Comparison of ENCODE assay signal across 2 cellular contexts in the genomic region with DNA sequence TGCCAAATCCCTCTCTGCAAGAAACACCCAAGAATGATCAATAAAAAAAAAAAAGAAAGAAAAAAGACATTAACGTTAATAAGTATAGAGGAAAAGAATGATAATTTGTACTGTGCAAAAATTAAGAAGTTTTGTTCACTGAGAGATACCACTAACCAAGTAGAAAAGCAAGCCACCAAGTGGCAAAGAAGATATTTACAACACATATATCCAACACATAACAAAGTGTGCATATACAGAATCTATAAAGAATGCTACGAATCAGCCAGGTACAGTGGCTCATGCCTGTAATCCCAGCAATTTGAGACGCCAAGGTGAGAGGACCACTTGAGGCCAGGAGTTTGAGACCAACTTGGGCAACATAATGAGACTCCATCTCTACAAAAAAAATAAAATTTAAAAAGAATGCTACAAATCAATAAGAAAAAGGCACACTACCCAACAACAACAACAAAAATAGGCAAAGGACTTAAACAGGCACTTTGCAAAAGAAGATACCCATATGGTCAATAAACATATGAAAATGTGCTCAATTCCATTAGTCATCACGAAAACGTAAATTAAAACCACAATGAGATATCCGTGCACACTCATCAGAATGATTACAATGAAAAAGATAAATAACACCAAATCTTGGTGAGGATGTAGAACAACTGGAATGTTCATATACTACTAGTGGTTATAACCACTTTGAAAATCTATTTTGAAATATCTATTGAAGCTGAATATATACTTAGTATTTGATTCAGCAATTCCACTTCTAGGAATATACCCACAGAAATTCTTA.
TF ChIP-seq lines count a peak whose summit lies in the region.

No MANE protein-coding gene starts in this region.

TF ChIP-seq in SK-N-SH, 30 proteins besides CTCF, POLR2A, EP300 and RAD21 (continued from another document):
- no peak for TF ChIP-seq FOXM1 (IDR thresholded peaks at IDR 0.05; ENCODE audit: low read depth)
- TF ChIP-seq NRF1 (IDR thresholded peaks at IDR 0.05; ENCODE audit: low read depth, low read length): no peak
- no peak for TF ChIP-seq MAX (IDR thresholded peaks at IDR 0.05; ENCODE audit: low read depth)
- no peak for TF ChIP-seq PBX3 (IDR thresholded peaks at IDR 0.05)
- TF ChIP-seq TAF1 (IDR thresholded peaks at IDR 0.05; ENCODE audit: borderline replicate concordance, low read depth, low read length): no peak
- no peak for TF ChIP-seq MXI1 (IDR thresholded peaks at IDR 0.05; ENCODE audit: low read depth, low read length)
- TF ChIP-seq YY1 (IDR thresholded peaks at IDR 0.05; ENCODE audit: low read depth): no peak
- no peak for TF ChIP-seq NFIC (IDR thresholded peaks at IDR 0.05; ENCODE audit: borderline replicate concordance)
- TF ChIP-seq EZH2phosphoT487 (IDR thresholded peaks at IDR 0.05; ENCODE audit: borderline replicate concordance, low read depth): no peak
- no peak for TF ChIP-seq FOXJ3 (CRISPR knock-in tag; IDR thresholded peaks at IDR 0.05)
- TF ChIP-seq, protein P1, sequence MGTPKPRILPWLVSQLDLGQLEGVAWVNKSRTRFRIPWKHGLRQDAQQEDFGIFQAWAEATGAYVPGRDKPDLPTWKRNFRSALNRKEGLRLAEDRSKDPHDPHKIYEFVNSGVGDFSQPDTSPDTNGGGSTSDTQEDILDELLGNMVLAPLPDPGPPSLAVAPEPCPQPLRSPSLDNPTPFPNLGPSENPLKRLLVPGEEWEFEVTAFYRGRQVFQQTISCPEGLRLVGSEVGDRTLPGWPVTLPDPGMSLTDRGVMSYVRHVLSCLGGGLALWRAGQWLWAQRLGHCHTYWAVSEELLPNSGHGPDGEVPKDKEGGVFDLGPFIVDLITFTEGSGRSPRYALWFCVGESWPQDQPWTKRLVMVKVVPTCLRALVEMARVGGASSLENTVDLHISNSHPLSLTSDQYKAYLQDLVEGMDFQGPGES (IDR thresholded peaks at IDR 0.05; ENCODE audit: low read depth, low read length): no peak
- TF ChIP-seq ELF1 (IDR thresholded peaks at IDR 0.05): no peak
- no peak for TF ChIP-seq USF1 (IDR thresholded peaks at IDR 0.05; ENCODE audit: borderline replicate concordance, low read depth)
- no peak for TF ChIP-seq CHD2 (IDR thresholded peaks at IDR 0.05; ENCODE audit: low read length, partially characterized antibody)
- no peak for TF ChIP-seq POLR2AphosphoS5 (IDR thresholded peaks at IDR 0.05; ENCODE audit: low read depth, low read length)
TF ChIP-seq in SK-N-SH: peak in this region for 0.

TF ChIP-seq in SK-N-SH treated with all-trans-retinoic acid at 6 μM for 48 hours, 23 proteins besides CTCF, POLR2A, EP300 and RAD21:
- TF ChIP-seq, protein P2, sequence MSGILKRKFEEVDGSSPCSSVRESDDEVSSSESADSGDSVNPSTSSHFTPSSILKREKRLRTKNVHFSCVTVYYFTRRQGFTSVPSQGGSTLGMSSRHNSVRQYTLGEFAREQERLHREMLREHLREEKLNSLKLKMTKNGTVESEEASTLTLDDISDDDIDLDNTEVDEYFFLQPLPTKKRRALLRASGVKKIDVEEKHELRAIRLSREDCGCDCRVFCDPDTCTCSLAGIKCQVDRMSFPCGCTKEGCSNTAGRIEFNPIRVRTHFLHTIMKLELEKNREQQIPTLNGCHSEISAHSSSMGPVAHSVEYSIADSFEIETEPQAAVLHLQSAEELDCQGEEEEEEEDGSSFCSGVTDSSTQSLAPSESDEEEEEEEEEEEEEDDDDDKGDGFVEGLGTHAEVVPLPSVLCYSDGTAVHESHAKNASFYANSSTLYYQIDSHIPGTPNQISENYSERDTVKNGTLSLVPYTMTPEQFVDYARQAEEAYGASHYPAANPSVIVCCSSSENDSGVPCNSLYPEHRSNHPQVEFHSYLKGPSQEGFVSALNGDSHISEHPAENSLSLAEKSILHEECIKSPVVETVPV (CRISPR knock-in tag; IDR thresholded peaks at IDR 0.05): no peak
- TF ChIP-seq, protein P3, sequence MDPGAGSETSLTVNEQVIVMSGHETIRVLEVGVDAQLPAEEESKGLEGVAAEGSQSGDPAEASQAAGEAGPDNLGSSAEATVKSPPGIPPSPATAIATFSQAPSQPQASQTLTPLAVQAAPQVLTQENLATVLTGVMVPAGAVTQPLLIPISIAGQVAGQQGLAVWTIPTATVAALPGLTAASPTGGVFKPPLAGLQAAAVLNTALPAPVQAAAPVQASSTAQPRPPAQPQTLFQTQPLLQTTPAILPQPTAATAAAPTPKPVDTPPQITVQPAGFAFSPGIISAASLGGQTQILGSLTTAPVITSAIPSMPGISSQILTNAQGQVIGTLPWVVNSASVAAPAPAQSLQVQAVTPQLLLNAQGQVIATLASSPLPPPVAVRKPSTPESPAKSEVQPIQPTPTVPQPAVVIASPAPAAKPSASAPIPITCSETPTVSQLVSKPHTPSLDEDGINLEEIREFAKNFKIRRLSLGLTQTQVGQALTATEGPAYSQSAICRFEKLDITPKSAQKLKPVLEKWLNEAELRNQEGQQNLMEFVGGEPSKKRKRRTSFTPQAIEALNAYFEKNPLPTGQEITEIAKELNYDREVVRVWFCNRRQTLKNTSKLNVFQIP (CRISPR knock-in tag; IDR thresholded peaks at IDR 0.05; ENCODE audit: borderline replicate concordance, low read depth): no peak
- no peak for TF ChIP-seq ESRRG (CRISPR knock-in tag; IDR thresholded peaks at IDR 0.05)
